Comparison of ENCODE assay signal across 8 cellular contexts in genomic region chr1:9196129-9197040, GRCh38. TPM values are rescaled to one million over a fixed set of nuclear protein-coding genes. Genes with fewer than 3 reads are reported as not detected.
DNase-seq lines count a peak whose midpoint lies in the region; ATAC-seq, FAIRE-seq and TF ChIP-seq lines count a peak whose summit lies in the region.

No MANE protein-coding gene starts in this region.

- peak overlapping the region in 1 of 2 experiments; percentile 79 for H3K4me3 ChIP-seq in mesenchymal stem cell (ENCODE audit: insufficient read depth in 1 of 2, low read depth in 1 of 2, low read length in 2 of 2)

- no peak for FAIRE-seq in H54 (lab: Jason Lieb, UNC)

- peak overlapping the region; percentile 26 to 76 for H3K18ac ChIP-seq in mesenchymal stem cell (ENCODE audit: low read depth in 1 of 2, low read length in 2 of 2)

- peak overlapping the region; percentile 87 for H3K9ac ChIP-seq in mesenchymal stem cell (ENCODE audit: low read length)

- no peak overlapping the region for H2BK5ac ChIP-seq in mesenchymal stem cell (ENCODE audit: low read depth, low read length, poor library complexity, severe bottlenecking)

- no peaks in the 10 kb centered on the region for H3K79me1 ChIP-seq in mesenchymal stem cell (replicated peaks; ENCODE audit: low read length, poor library complexity, severe bottlenecking)

- H3K27me3 ChIP-seq in mesenchymal stem cell (ENCODE audit: control insufficient read depth in 1 of 2, insufficient read depth in 1 of 2, low read length in 2 of 2), result peaks cover 0 to 11% of the 10 kb centered on the region in 2 experiments

- ATAC-seq in HG03520 (IDR thresholded peaks at IDR 0.05; ENCODE audit: unreplicated experiment), result no peak

- TF ChIP-seq POLR2A in H54 (IDR thresholded peaks at IDR 0.05; ENCODE audit: low read depth, low read length), result no peak

- H2BK120ac ChIP-seq in mesenchymal stem cell (ENCODE audit: low read depth, low read length), result no peak overlapping the region

- DNase-seq in CMK (ENCODE audit: low read depth) (peak; percentile 30), H54 (ENCODE audit: insufficient read length, low spot score) (peak; percentile 47), NCI-H2196 treated with DMSO at 0.1 percent for 48 hours (lab: John Stamatoyannopoulos, UW; ENCODE audit: unreplicated experiment) (peak; percentile 16), mesenchymal stem cell (peak; percentile 96)
- peak; percentile 55 for DNase-seq in activated CD4-positive, alpha-beta T cell treated with anti-CD3 and anti-CD28 coated beads, Interleukin-2, amount 50 U/mL, for 1 hour
- DNase-seq in effector CD8-positive, alpha-beta T cell (lab: John Stamatoyannopoulos, UW), result peak; percentile 35
- peak; percentile 8 to 14 for DNase-seq in stimulated activated CD8-positive, alpha-beta memory T cell treated with anti-CD3 and anti-CD28 coated beads, Interleukin-15, amount 100 ng/mL, for 4 hours (ENCODE audit: low read depth in 2 of 2)

- H2BK15ac ChIP-seq in mesenchymal stem cell (ENCODE audit: low read depth, poor library complexity, severe bottlenecking), result no peak overlapping the region

- no peak overlapping the region for H2AFZ ChIP-seq in mesenchymal stem cell (ENCODE audit: low read depth, low read length)

- 23% methylated on average over 30 of the region's 31 CpGs for WGBS in mesenchymal stem cell

- peaks cover 31% of the 10 kb centered on the region for H3K4me1 ChIP-seq in mesenchymal stem cell (ENCODE audit: control insufficient read depth, insufficient read depth, low read depth, low read length)

- peak overlapping the region; percentile 89 for H4K8ac ChIP-seq in mesenchymal stem cell (ENCODE audit: low read length)

- H3K23ac ChIP-seq in mesenchymal stem cell (ENCODE audit: low read length in 2 of 2), result peak overlapping the region in 1 of 2 experiments; percentile 34

- H3K9me3 ChIP-seq in mesenchymal stem cell (ENCODE audit: control insufficient read depth, low read length), result no peaks in the 10 kb centered on the region

- no peaks in the 10 kb centered on the region for H3K36me3 ChIP-seq in mesenchymal stem cell (ENCODE audit: control insufficient read depth in 1 of 2, insufficient read depth in 2 of 2, low read depth in 1 of 2, low read length in 2 of 2)

- peak overlapping the region in 1 of 2 experiments; percentile 90 for H3K14ac ChIP-seq in mesenchymal stem cell (ENCODE audit: low read length in 2 of 2)

- peak overlapping the region; percentile 1 for H3K4me2 ChIP-seq in mesenchymal stem cell (ENCODE audit: low read length, poor library complexity, severe bottlenecking)

- H2AK5ac ChIP-seq in mesenchymal stem cell (ENCODE audit: low read length, severe bottlenecking), result no peak overlapping the region

- H3K4ac ChIP-seq in mesenchymal stem cell (ENCODE audit: low read depth in 1 of 2, low read length in 2 of 2), result peak overlapping the region in 1 of 2 experiments; percentile 42

- H4K91ac ChIP-seq in mesenchymal stem cell (ENCODE audit: low read length), result peak overlapping the region; percentile 23

- H3K27ac ChIP-seq in mesenchymal stem cell (ENCODE audit: low read length, poor library complexity, severe bottlenecking), result no peak overlapping the region

- H2BK12ac ChIP-seq in mesenchymal stem cell (ENCODE audit: low read length in 2 of 2), result peak overlapping the region in 1 of 2 experiments; percentile 89

RNA-seq across cellular contexts. Expression of gene H6PD, which starts 38.2 kb away (rescaled TPM):
- polyA plus RNA-seq in mesenchymal stem cell (2013, experiment 1 of 2), result 30.1 TPM
- polyA plus RNA-seq in mesenchymal stem cell (2013, experiment 2 of 2), result 29.4 TPM

Comparison
In these comparisons a context has a peak if more than half of its experiments do, and no peak if none do; other contexts are left out.
1. DNase-seq: peak in every context shown above with its lines; median percentile 96 in mesenchymal stem cell; 55 in activated CD4-positive, alpha-beta T cell treated with anti-CD3 and anti-CD28 coated beads, Interleukin-2, amount 50 U/mL, for 1 hour; 47 in H54; 35 in effector CD8-positive, alpha-beta T cell; 30 in CMK; 16 in NCI-H2196 treated with DMSO at 0.1 percent for 48 hours; 11 in stimulated activated CD8-positive, alpha-beta memory T cell treated with anti-CD3 and anti-CD28 coated beads, Interleukin-15, amount 100 ng/mL, for 4 hours.